In genomic region chr19:54439174-54439851, GRCh38 we compare ENCODE assay signal across 9 cellular contexts. TPM values are rescaled to one million over a fixed set of nuclear protein-coding genes. Genes with fewer than 3 reads are reported as not detected.
DNase-seq lines count a peak whose midpoint lies in the region; ATAC-seq, FAIRE-seq and TF ChIP-seq lines count a peak whose summit lies in the region.
"Had no signal": no experiment of that assay in that cellular context is flagged by ENCODE, and none has a peak within 500 bp of the region (broad histone marks: within the 10 kb centered on the region; RNA-seq: fewer than 3 reads in every experiment).

No MANE protein-coding gene starts in this region.

- POLR2A ChIA-PET in HEK293T (lab: Yijun Ruan, JAX), result interaction anchor here (1.1 to 2.6 kb wide), 2 partner anchors 9 to 24 kb away, joined by 5 to 16 read pairs; partner anchors contain the start of genes LENG8 and LENG9

- TF ChIP-seq CTCF in WI38 (IDR thresholded peaks at IDR 0.05; ENCODE audit: low read depth, low read length), result peak; percentile 21; the same call in 1 of the 2 replicates
- TF ChIP-seq CTCF in foreskin fibroblast (IDR thresholded peaks at IDR 0.05; ENCODE audit: low read depth, low read length), result peak; percentile 32

- H3K4me3 ChIP-seq in WI38 (ENCODE audit: low read depth, low read length) (no peak overlapping the region), foreskin fibroblast (ENCODE audit: low read depth in 1 of 2, low read length in 2 of 2) (no peak overlapping the region), small intestine (ENCODE audit: low read depth in 1 of 2, low read length in 2 of 2) (no peak overlapping the region)

- ATAC-seq in HG03196 (IDR thresholded peaks at IDR 0.05; ENCODE audit: unreplicated experiment), result no peak

- no peaks in the 10 kb centered on the region for H3K4me1 ChIP-seq in small intestine (ENCODE audit: control insufficient read depth in 2 of 2, insufficient read depth in 1 of 2, low read depth in 1 of 2, low read length in 1 of 2)

- no peaks in the 10 kb centered on the region for H3K36me3 ChIP-seq in small intestine (ENCODE audit: control insufficient read depth in 2 of 2, insufficient read depth in 2 of 2, low read length in 2 of 2)

- H3K27me3 ChIP-seq in small intestine (ENCODE audit: control insufficient read depth in 2 of 2, insufficient read depth in 2 of 2, low read length in 2 of 2), result no peaks in the 10 kb centered on the region

- H3K9me3 ChIP-seq in small intestine (ENCODE audit: control insufficient read depth, low read depth), result no peaks in the 10 kb centered on the region

- H3K27ac ChIP-seq in small intestine (ENCODE audit: low read depth in 1 of 2, low read length in 1 of 2), result no peak overlapping the region

- whole genome bisulfite sequencing in small intestine, 3 donors, result 43 to 62% (median 52%) methylated on average over 15 of the region's 15 CpGs

- FAIRE-seq in small intestine (lab: Jason Lieb, UNC), result no peak
- FAIRE-seq: colon had no signal

- CTCF ChIA-PET in HEK293T (lab: Yijun Ruan, JAX), result interaction anchor here (0.7 to 1.7 kb wide), 4 partner anchors 8 to 36 kb away, joined by 3 to 8 read pairs (median 4); partner anchors contain the start of gene LENG8

- peak; percentile 48 for DNase-seq in AG20443 (ENCODE audit: low spot score)
- peak; percentile 61 for DNase-seq in HEK293T (ENCODE audit: extremely low spot score)
- DNase-seq in foreskin fibroblast, result peak in 1 of 2 donors; percentile 48
- DNase-seq in small intestine, result peak; percentile 61
- DNase-seq in HK-2 (ENCODE audit: unreplicated experiment), result no peak
- no peak for DNase-seq in NCI-H2029 (lab: John Stamatoyannopoulos, UW)

TF ChIP-seq in HEK293T, 16 proteins besides CTCF, POLR2A, EP300 and RAD21:
- TF ChIP-seq ZNF384 (IDR thresholded peaks at IDR 0.05), result no peak
- peak; percentile 83 for TF ChIP-seq PKNOX1 (IDR thresholded peaks at IDR 0.05)

RNA-seq across cellular contexts. Expression of gene LENG8, which starts 9.7 kb away (rescaled TPM):
- 10 to 100 TPM; 51.6 to 92.8 (median 81.5) TPM for polyA plus RNA-seq in small intestine

RNA-seq across cellular contexts. Expression of gene TTYH1, which starts 24.0 kb away (rescaled TPM):
- 1 to 10 TPM in 1 of 3 donors, not detected in 2; 1.5 TPM for polyA plus RNA-seq in small intestine

RNA-seq across cellular contexts. Expression of gene LENG9, which starts 24.3 kb away (rescaled TPM):
- polyA plus RNA-seq in small intestine, result 10 to 100 TPM in 1 of 3 donors, 1 to 10 TPM in 2; 8.7 to 14.1 (median 9.2) TPM

RNA-seq across cellular contexts. Expression of gene CDC42EP5, which starts 33.8 kb away (rescaled TPM):
- polyA plus RNA-seq in small intestine, result 100 to 1,000 TPM; 131 to 176 (median 151) TPM

Comparison
In these comparisons a context has a peak if more than half of its experiments do, and no peak if none do; other contexts are left out.
1. DNase-seq: peak in AG20443 (single experiment), HEK293T (single experiment) and small intestine (single experiment); none in HK-2 (single experiment) and NCI-H2029 (single experiment).